In the genomic region with DNA sequence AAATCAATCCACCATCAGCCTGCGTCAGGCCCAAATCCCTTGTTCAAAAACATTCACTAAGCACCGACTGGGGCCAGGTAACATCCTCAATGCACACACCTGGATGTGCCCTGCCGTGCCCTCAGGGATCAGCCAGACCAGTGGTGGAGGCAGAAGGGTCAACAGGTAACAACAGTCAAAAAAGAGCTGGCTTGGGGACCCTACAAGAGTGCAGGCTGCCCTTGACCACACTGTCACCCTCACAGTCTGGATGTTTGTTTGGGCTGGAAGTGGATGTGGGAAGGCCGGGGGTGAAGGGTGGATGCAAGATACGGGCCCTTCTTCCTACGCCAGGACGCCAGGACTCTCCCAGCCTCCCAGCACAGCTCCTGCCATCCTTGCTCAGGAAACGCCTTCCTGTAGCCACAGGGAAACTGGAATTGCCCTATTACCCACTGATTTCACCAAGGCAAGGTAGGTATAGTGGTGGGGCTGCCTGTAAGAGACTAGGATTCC, we compare ENCODE assay signal across 12 cellular contexts. TPM values are rescaled to one million over a fixed set of nuclear protein-coding genes. Genes with fewer than 3 reads are reported as not detected.
DNase-seq lines count a peak whose midpoint lies in the region; ATAC-seq and TF ChIP-seq lines count a peak whose summit lies in the region.
"Had no signal": no experiment of that assay in that cellular context is flagged by ENCODE, and none has a peak within 500 bp of the region (broad histone marks: within the 10 kb centered on the region; RNA-seq: fewer than 3 reads in every experiment).

No MANE protein-coding gene starts in this region.

- intact Hi-C loops in CD4-positive, alpha-beta T cell (cut with DNase I, micrococcal nuclease) = no loop called here
- intact Hi-C loops in sigmoid colon (cut with DNase I) = no loop called here

- no peak for ATAC-seq in CD4-positive, alpha-beta T cell (ENCODE audit: poor library complexity)
- ATAC-seq in T-cell (replicated peaks in 1 of 4) (no peak), HG02798 (IDR thresholded peaks at IDR 0.05; ENCODE audit: poor library complexity, unreplicated experiment) (no peak)
- ATAC-seq: esophagus mucosa had no signal

- H3K4me1 Mint-ChIP-seq in CD4-positive, alpha-beta T cell (ENCODE audit: low read depth) = peaks cover 11% of the 10 kb centered on the region
- H3K4me1 Mint-ChIP-seq in T-cell = peaks cover 5 to 13% (median 6%) of the 10 kb centered on the region in 3 donors
- peaks cover 28% of the 10 kb centered on the region for H3K4me1 Mint-ChIP-seq in glutamatergic neuron (ENCODE audit: low read depth, unreplicated experiment)

- 84 to 85% methylated on average over 8 of the region's 8 CpGs for WGBS in sigmoid colon, 2 donors

- H3K27ac Mint-ChIP-seq in CD4-positive, alpha-beta T cell = no peak overlapping the region
- H3K27ac Mint-ChIP-seq in T-cell (no peak overlapping the region), glutamatergic neuron (ENCODE audit: unreplicated experiment) (peak overlapping the region; percentile 93)
- H3K27ac Mint-ChIP-seq: activated T-cell treated with anti-CD3 and anti-CD28 coated beads, Interleukin-2, amount 50 U/mL, for 24 hours had no signal

- TF ChIP-seq EP300 in sigmoid colon (IDR thresholded peaks at IDR 0.05) = no peak

- no peak for DNase-seq in CD4-positive, alpha-beta T cell
- DNase-seq in T-cell = peak in 1 of 34 experiments; percentile 20
- DNase-seq in glutamatergic neuron = no peak
- DNase-seq in sigmoid colon = peak; percentile 63
- no peak for DNase-seq in stimulated activated CD4-positive, alpha-beta T cell treated with anti-CD3 and anti-CD28 coated beads, Interleukin-2, amount 100 ng/mL, for 24 hours
- no peak for DNase-seq in NCI-H1105 treated with DMSO at 0.1 percent for 48 hours (lab: John Stamatoyannopoulos, UW)
- no peak for DNase-seq in SW 1271 (lab: John Stamatoyannopoulos, UW)
- DNase-seq: activated T-cell treated with anti-CD3 and anti-CD28 coated beads, Interleukin-2, amount 50 U/mL, for 24 hours; NCI-H2171 treated with DMSO at 0.1 percent for 48 hours had no signal

- H3K36me3 ChIP-seq in sigmoid colon = no peaks in the 10 kb centered on the region
- H3K36me3 ChIP-seq: breast epithelium had no signal

- TF ChIP-seq POLR2A in sigmoid colon (IDR thresholded peaks at IDR 0.05) = no peak

- H3K27me3 Mint-ChIP-seq in CD4-positive, alpha-beta T cell = peaks cover 13% of the 10 kb centered on the region
- H3K27me3 Mint-ChIP-seq in T-cell (peaks cover 0 to 12% of the 10 kb centered on the region in 2 donors), glutamatergic neuron (ENCODE audit: unreplicated experiment) (peaks cover 12% of the 10 kb centered on the region)

- no peak overlapping the region for H3K4me3 ChIP-seq in sigmoid colon

- H3K36me3 Mint-ChIP-seq in CD4-positive, alpha-beta T cell (ENCODE audit: low read depth) = no peaks in the 10 kb centered on the region
- H3K36me3 Mint-ChIP-seq in T-cell = no peaks in the 10 kb centered on the region
- no peaks in the 10 kb centered on the region for H3K36me3 Mint-ChIP-seq in glutamatergic neuron (ENCODE audit: unreplicated experiment)

- no peak overlapping the region for H3K27ac ChIP-seq in CD4-positive, alpha-beta T cell (ENCODE audit: low read depth, low read length)
- H3K27ac ChIP-seq in sigmoid colon = peak overlapping the region in 3 of 4 donors; percentile 87 to 91 (median 90)

- no peaks in the 10 kb centered on the region for H3K9me3 ChIP-seq in CD4-positive, alpha-beta T cell (ENCODE audit: control insufficient read depth, low read length)
- H3K9me3 ChIP-seq in sigmoid colon = no peaks in the 10 kb centered on the region
- H3K9me3 ChIP-seq: breast epithelium had no signal

- POLR2A ChIA-PET in CD4-positive, alpha-beta T cell (lab: Charles Lee) = no interaction called here
- POLR2A ChIA-PET in T-cell (lab: Charles Lee) = interaction anchor here in 1 of 2 donors (0.5 kb wide), 1 partner anchor 382 kb away, joined by 5 read pairs; no protein-coding TSS in a partner anchor

- no peak for TF ChIP-seq CTCF in CD4-positive, alpha-beta T cell (IDR thresholded peaks at IDR 0.05)
- TF ChIP-seq CTCF in glutamatergic neuron (IDR thresholded peaks at IDR 0.05; ENCODE audit: partially characterized antibody, unreplicated experiment) (no peak), sigmoid colon (IDR thresholded peaks at IDR 0.05) (no peak)

- H3K27me3 ChIP-seq in CD4-positive, alpha-beta T cell (ENCODE audit: control insufficient read depth, insufficient read depth, low read length) = peaks cover 21% of the 10 kb centered on the region
- no peaks in the 10 kb centered on the region for H3K27me3 ChIP-seq in sigmoid colon

- H3K4me1 ChIP-seq in sigmoid colon = peaks cover 0 to 38% (median 25%) of the 10 kb centered on the region in 4 donors
- H3K4me1 ChIP-seq: breast epithelium had no signal

- H3K9me3 Mint-ChIP-seq in CD4-positive, alpha-beta T cell = no peaks in the 10 kb centered on the region
- H3K9me3 Mint-ChIP-seq in T-cell (no peaks in the 10 kb centered on the region), glutamatergic neuron (ENCODE audit: unreplicated experiment) (peaks cover 6% of the 10 kb centered on the region)
- H3K9me3 Mint-ChIP-seq: activated T-cell treated with anti-CD3 and anti-CD28 coated beads, Interleukin-2, amount 50 U/mL, for 24 hours had no signal

- CTCF ChIA-PET in CD4-positive, alpha-beta T cell (lab: Charles Lee) = no interaction called here
- CTCF ChIA-PET in T-cell (lab: Charles Lee) = no interaction called here

- H3K4me3 Mint-ChIP-seq in CD4-positive, alpha-beta T cell = peak overlapping the region; percentile 74
- H3K4me3 Mint-ChIP-seq in T-cell = peak overlapping the region in 2 of 3 donors; percentile 41 to 93
- peak overlapping the region; percentile 87 for H3K4me3 Mint-ChIP-seq in glutamatergic neuron (ENCODE audit: unreplicated experiment)
- H3K4me3 Mint-ChIP-seq: activated T-cell treated with anti-CD3 and anti-CD28 coated beads, Interleukin-2, amount 50 U/mL, for 24 hours had no signal

RNA-seq across cellular contexts. Expression of gene BIN1, which starts 2.7 kb away (rescaled TPM):
- 100 to 1,000 TPM in 1 of 2 experiments, 10 to 100 TPM in 1; 98.8 to 104 TPM for total RNA-seq in CD4-positive, alpha-beta T cell
- total RNA-seq in T-cell = 100 to 1,000 TPM; 144 to 172 (median 151) TPM
- 176 TPM for total RNA-seq in glutamatergic neuron (ENCODE audit: unreplicated experiment)
- 10 to 100 TPM; 36.1 to 57.9 (median 43.2) TPM for total RNA-seq in sigmoid colon
- 10 to 100 TPM; 20.3 to 52.9 (median 34.8) TPM for polyA plus RNA-seq in sigmoid colon
